In genomic region chr2:201135396-201135795, GRCh38 we compare ENCODE assay signal across 1 cellular context.
TF ChIP-seq lines count a peak whose summit lies in the region.

No MANE protein-coding gene starts in this region.

TF ChIP-seq in endothelial cell of umbilical vein, 7 proteins besides CTCF, POLR2A, EP300 and RAD21:
- TF ChIP-seq POLR2AphosphoS5 (IDR thresholded peaks at IDR 0.05; ENCODE audit: insufficient read depth, low read depth, low read length) (no peak), MYC (IDR thresholded peaks at IDR 0.05; ENCODE audit: low read depth, low read length) (no peak), FOS (IDR thresholded peaks at IDR 0.05; ENCODE audit: borderline replicate concordance, insufficient read depth, low read length) (no peak), JUN (IDR thresholded peaks at IDR 0.05; ENCODE audit: borderline replicate concordance, insufficient read depth, insufficient read length, low read depth) (no peak), MAX (IDR thresholded peaks at IDR 0.05; ENCODE audit: insufficient read depth, insufficient read length) (no peak), EZH2 (IDR thresholded peaks at IDR 0.05; ENCODE audit: borderline replicate concordance, low read depth, low read length, severe bottlenecking) (no peak), GATA2 (IDR thresholded peaks at IDR 0.05; ENCODE audit: insufficient read depth, insufficient read length, low read depth, low read length) (no peak)
